13 cellular contexts compared by ENCODE assay signal in genomic region chr22:48301421-48301820, GRCh38.
"Had no signal": no experiment of that assay in that cellular context is flagged by ENCODE, and none has a peak within 500 bp of the region (broad histone marks: within the 10 kb centered on the region; RNA-seq: fewer than 3 reads in every experiment).

No MANE protein-coding gene starts in this region.

- H3K4me3 ChIP-seq: dorsolateral prefrontal cortex, gastrocnemius medialis, thoracic aorta had no signal

- H3K36me3 ChIP-seq: gastrocnemius medialis, thoracic aorta, WERI-Rb-1 had no signal

- DNase-seq: activated CD4-positive, alpha-beta T cell treated with anti-CD3 and anti-CD28 coated beads for 1 hour; activated CD4-positive, alpha-beta T cell treated with anti-CD3 and anti-CD28 coated beads, Interleukin-2, amount 50 U/mL, for 4 hours; activated naive CD4-positive, alpha-beta T cell; activated naive CD8-positive, alpha-beta T cell treated with anti-CD3 and anti-CD28 coated beads for 36 hours; amniotic stem cell; dorsolateral prefrontal cortex; gastrocnemius medialis; nucleus accumbens; stimulated activated naive B cell treated with anti-CD40 and anti-IgM and Interleukin-4, amounts not matched to agents 10 μg/mL and 1 μg/mL and 100 μg/mL, for 72 hours; T-helper 2 cell; WERI-Rb-1 had no signal

- H3K27ac ChIP-seq: dorsolateral prefrontal cortex, gastrocnemius medialis, thoracic aorta, WERI-Rb-1 had no signal

- H3K4me1 ChIP-seq: gastrocnemius medialis had no signal

- H3K27me3 ChIP-seq: gastrocnemius medialis had no signal

- H3K9me3 ChIP-seq: gastrocnemius medialis, thoracic aorta had no signal

- ATAC-seq: activated T-helper 17 cell treated with anti-CD3 and anti-CD28 coated beads, Interleukin-2, amount 50 U/mL, for 72 hours; gastrocnemius medialis; stimulated activated naive B cell treated with anti-CD40 and anti-IgM and Interleukin-4, amounts not matched to agents 10 μg/mL and 1 μg/mL and 100 μg/mL, for 72 hours had no signal
